ENCODE assay signal across 24 cellular contexts in genomic region chr14:60301685-60302084, GRCh38. TPM values are rescaled to one million over a fixed set of nuclear protein-coding genes. Genes with fewer than 3 reads are reported as not detected.
DNase-seq lines count a peak whose midpoint lies in the region; ATAC-seq, FAIRE-seq and TF ChIP-seq lines count a peak whose summit lies in the region.
"Had no signal": no experiment of that assay in that cellular context is flagged by ENCODE, and none has a peak within 500 bp of the region (broad histone marks: within the 10 kb centered on the region; RNA-seq: fewer than 3 reads in every experiment).

No MANE protein-coding gene starts in this region.

- H3K36me3 ChIP-seq in heart right ventricle (peaks cover 0 to 9% (median 0%) of the 10 kb centered on the region in 9 donors), right atrium auricular region (no peaks in the 10 kb centered on the region), H1 (ENCODE audit: control insufficient read depth in 2 of 4, insufficient read depth in 4 of 4, low read length in 3 of 4) (peaks cover 0 to 2% (median 0%) of the 10 kb centered on the region in 4 experiments; a peak in 1 of 8 replicates)
- H3K36me3 ChIP-seq: HAP-1, MG63 had no signal

- H3K4me1 ChIP-seq in heart right ventricle = peaks cover 0 to 46% (median 33%) of the 10 kb centered on the region in 9 donors
- H3K4me1 ChIP-seq in right atrium auricular region = peaks cover 0 to 30% of the 10 kb centered on the region in 2 donors
- peaks cover 6 to 11% (median 10%) of the 10 kb centered on the region in 4 experiments for H3K4me1 ChIP-seq in H1 (replicated peaks in 1 of 4; ENCODE audit: control insufficient read depth in 3 of 4, insufficient read depth in 4 of 4, low read length in 3 of 4)
- H3K4me1 ChIP-seq: A549, HAP-1 had no signal

- H2BK15ac ChIP-seq in H1 (ENCODE audit: low read length) = no peak overlapping the region

- H3K79me2 ChIP-seq in H1 (ENCODE audit: control insufficient read depth in 1 of 2, insufficient read depth in 2 of 2, low read length in 2 of 2) = no peaks in the 10 kb centered on the region

- peaks cover 3 to 5% of the 10 kb centered on the region in 2 donors for H3K9me3 Mint-ChIP-seq in stimulated activated naive B cell treated with anti-CD40 and anti-IgM and Interleukin-4, amounts not matched to agents 10 μg/mL and 1 μg/mL and 100 μg/mL, for 72 hours

- H3K4me1 Mint-ChIP-seq in stimulated activated naive B cell treated with anti-CD40 and anti-IgM and Interleukin-4, amounts not matched to agents 10 μg/mL and 1 μg/mL and 100 μg/mL, for 72 hours = peaks cover 6 to 16% of the 10 kb centered on the region in 2 donors
- H3K4me1 Mint-ChIP-seq: CD14-positive monocyte had no signal

- TF ChIP-seq CTCF in heart right ventricle (IDR thresholded peaks at IDR 0.05) = no peak
- TF ChIP-seq CTCF in right atrium auricular region (IDR thresholded peaks at IDR 0.05) = no peak
- TF ChIP-seq CTCF in H1 (IDR thresholded peaks at IDR 0.05; ENCODE audit: control extremely low read depth in 1 of 3, insufficient read depth in 1 of 3, low read depth in 1 of 3, low read length in 3 of 3) = no peak

- intact Hi-C loops in heart right ventricle (cut with DNase I) = no loop called here

- H3K56ac ChIP-seq in H1 (replicated peaks; ENCODE audit: insufficient read length, low read depth, low read length) = no peak overlapping the region

- no peaks in the 10 kb centered on the region for H3K23me2 ChIP-seq in H1 (ENCODE audit: low read depth, low read length)

- H3K18ac ChIP-seq in H1 (ENCODE audit: extremely low read depth, low read length) = no peak overlapping the region

- no peak overlapping the region for H2BK120ac ChIP-seq in H1 (replicated peaks; ENCODE audit: low read depth, low read length)

- CTCF ChIA-PET in H1 (lab: Charles Lee; ENCODE audit: partially characterized antibody) = interaction anchor here (3.0 to 3.1 kb wide), 3 partner anchors 26 to 36 kb away, joined by 7 to 12 read pairs (median 9); no protein-coding TSS in a partner anchor

- TF ChIP-seq POLR2A in H1 (IDR thresholded peaks at IDR 0.05; ENCODE audit: control extremely low read depth in 1 of 2, low read depth in 2 of 2, low read length in 2 of 2) = no peak

- no peak overlapping the region for H4K8ac ChIP-seq in H1 (ENCODE audit: extremely low read depth, insufficient read depth, low read length)

- H3K4me3 ChIP-seq in heart right ventricle (no peak overlapping the region), right atrium auricular region (no peak overlapping the region), H1 (ENCODE audit: extremely low read depth in 1 of 4, insufficient read depth in 2 of 4, low read depth in 3 of 4, low read length in 4 of 4) (no peak overlapping the region)
- H3K4me3 ChIP-seq: A549, HAP-1, K562, MG63, SK-N-MC had no signal

- H2AFZ ChIP-seq in H1 (ENCODE audit: low read length) = no peak overlapping the region

- H3K9ac ChIP-seq in H1 (replicated peaks in 1 of 4; ENCODE audit: extremely low read depth in 1 of 4, low read depth in 3 of 4, low read length in 3 of 4) = no peak overlapping the region

- peak overlapping the region in 1 of 10 donors; percentile 68 for H3K27ac ChIP-seq in heart right ventricle
- peak overlapping the region in 1 of 2 donors; percentile 15 for H3K27ac ChIP-seq in right atrium auricular region
- no peak overlapping the region for H3K27ac ChIP-seq in H1 (ENCODE audit: low read depth, low read length)
- H3K27ac ChIP-seq: A549, SK-N-MC had no signal

- no peak overlapping the region for H2BK20ac ChIP-seq in H1 (ENCODE audit: low read length)

- no peak for DNase-seq in heart right ventricle
- DNase-seq in right atrium auricular region (ENCODE audit: low spot score) = no peak
- DNase-seq in HTR-8/SVneo (ENCODE audit: insufficient read length, low spot score) = no peak
- no peak for DNase-seq in H1 (ENCODE audit: low read depth in 1 of 2, low spot score in 2 of 2)
- no peak for DNase-seq in stimulated activated naive B cell treated with anti-CD40 and anti-IgM and Interleukin-4, amounts not matched to agents 10 μg/mL and 1 μg/mL and 100 μg/mL, for 72 hours
- DNase-seq in NCI-H524 treated with DMSO at 0.1 percent for 48 hours (lab: John Stamatoyannopoulos, UW) = no peak
- DNase-seq in NCI-H2196 treated with DMSO at 0.1 percent for 48 hours (lab: John Stamatoyannopoulos, UW; ENCODE audit: unreplicated experiment) = no peak
- DNase-seq: DMS53, GDM1, MG63, NCI-H1417 treated with DMSO at 0.1 percent for 48 hours, NCI-H187, NCI-H2107, NCI-H526 had no signal

- TF ChIP-seq EP300 in H1 (IDR thresholded peaks at IDR 0.05; ENCODE audit: borderline replicate concordance in 1 of 2, low read depth in 2 of 2, low read length in 2 of 2) = no peak

- no peak overlapping the region for H4K91ac ChIP-seq in H1 (replicated peaks; ENCODE audit: insufficient read length, low read length)

- no peak overlapping the region for H2BK5ac ChIP-seq in H1 (ENCODE audit: low read depth, low read length)

- H3K4me3 Mint-ChIP-seq in stimulated activated naive B cell treated with anti-CD40 and anti-IgM and Interleukin-4, amounts not matched to agents 10 μg/mL and 1 μg/mL and 100 μg/mL, for 72 hours = no peak overlapping the region
- H3K4me3 Mint-ChIP-seq: B cell, CD14-positive monocyte had no signal

- H4K20me1 ChIP-seq in H1 (replicated peaks in 1 of 2; ENCODE audit: control insufficient read depth in 1 of 2, insufficient read depth in 2 of 2, low read length in 2 of 2) = no peaks in the 10 kb centered on the region

- no peaks in the 10 kb centered on the region for H3K27me3 ChIP-seq in heart right ventricle
- H3K27me3 ChIP-seq in right atrium auricular region = no peaks in the 10 kb centered on the region
- H3K27me3 ChIP-seq in H1 (replicated peaks in 1 of 4; ENCODE audit: control insufficient read depth in 3 of 4, extremely low read depth in 1 of 4, insufficient read depth in 3 of 4, low read length in 3 of 4) = no peaks in the 10 kb centered on the region
- H3K27me3 ChIP-seq: MG63 had no signal

- H3K4ac ChIP-seq in H1 (replicated peaks; ENCODE audit: insufficient read length, low read depth, low read length) = no peak overlapping the region

- no peak overlapping the region for H3K4me2 ChIP-seq in H1 (ENCODE audit: insufficient read depth in 1 of 2, low read depth in 2 of 2, low read length in 2 of 2)
- H3K4me2 ChIP-seq: A549 had no signal

- peak overlapping the region; percentile 11 for H3K27ac Mint-ChIP-seq in stimulated activated naive B cell treated with anti-CD40 and anti-IgM and Interleukin-4, amounts not matched to agents 10 μg/mL and 1 μg/mL and 100 μg/mL, for 72 hours
- H3K27ac Mint-ChIP-seq: B cell, CD14-positive monocyte had no signal

- H2BK12ac ChIP-seq in H1 (ENCODE audit: low read depth, low read length) = no peak overlapping the region

- FAIRE-seq in HTR-8/SVneo (lab: Jason Lieb, UNC) (peak; percentile 96), H1 (lab: Jason Lieb, UNC) (peak; percentile 52)
- FAIRE-seq: A549, D721Med, HepG2, K562, RCC 7860 had no signal

- 41 to 50% methylated on average over 5 of the region's 5 CpGs for WGBS in heart right ventricle, 2 donors
- WGBS in H1 (ENCODE audit: extremely low coverage in 1 of 2, insufficient coverage in 1 of 2, insufficient read length in 1 of 2, insufficient replicate concordance in 2 of 2, low coverage in 1 of 2, low lambda C conversion rate in 2 of 2, missing lambda C conversion rate in 1 of 2), 2 experiments = 83% methylated on average over 5 of the region's 5 CpGs; no CpG with 5 or more reads in 1 of the 2 experiments

- H3K27me3 Mint-ChIP-seq in stimulated activated naive B cell treated with anti-CD40 and anti-IgM and Interleukin-4, amounts not matched to agents 10 μg/mL and 1 μg/mL and 100 μg/mL, for 72 hours = no peaks in the 10 kb centered on the region
- H3K27me3 Mint-ChIP-seq: B cell had no signal

- POLR2A ChIA-PET in H1 (lab: Charles Lee; ENCODE audit: partially characterized antibody) = interaction anchor here (0.8 to 1.0 kb wide), 2 partner anchors 8 to 16 kb away, joined by 3 to 4 read pairs; no protein-coding TSS in a partner anchor

- H3K79me1 ChIP-seq in H1 (ENCODE audit: low read depth, low read length) = no peaks in the 10 kb centered on the region

- ATAC-seq in heart right ventricle (peak in 5 of 8 donors; percentile 15 to 53 (median 26)), GM18511 (IDR thresholded peaks at IDR 0.05; ENCODE audit: unreplicated experiment) (no peak)
- ATAC-seq in stimulated activated naive B cell treated with anti-CD40 and anti-IgM and Interleukin-4, amounts not matched to agents 10 μg/mL and 1 μg/mL and 100 μg/mL, for 72 hours (replicated peaks) = no peak
- ATAC-seq: A549, HepG2, K562 had no signal

- H4K5ac ChIP-seq in H1 (ENCODE audit: insufficient read length, low read depth, low read length) = no peak overlapping the region

- H3K9me3 ChIP-seq in heart right ventricle (peaks cover 0 to 4% (median 0%) of the 10 kb centered on the region in 11 donors), right atrium auricular region (no peaks in the 10 kb centered on the region), H1 (ENCODE audit: insufficient read depth in 2 of 2, low read depth in 1 of 2, low read length in 1 of 2) (no peaks in the 10 kb centered on the region)
- H3K9me3 ChIP-seq: A549, HAP-1, MG63 had no signal

- no peak overlapping the region for H3K14ac ChIP-seq in H1 (ENCODE audit: insufficient read length)

- TF ChIP-seq RAD21 in H1 (IDR thresholded peaks at IDR 0.05 in 1 of 2, conservative IDR thresholded peaks at IDR 0.05 in 1 of 2; ENCODE audit: low read depth in 2 of 2, low read length in 2 of 2) = no peak

- H2AK5ac ChIP-seq in H1 (ENCODE audit: low read depth, low read length) = no peak overlapping the region

- H3K36me3 Mint-ChIP-seq in stimulated activated naive B cell treated with anti-CD40 and anti-IgM and Interleukin-4, amounts not matched to agents 10 μg/mL and 1 μg/mL and 100 μg/mL, for 72 hours = peaks cover 15 to 18% of the 10 kb centered on the region in 2 donors

- H3K23ac ChIP-seq in H1 (ENCODE audit: insufficient read length) = no peak overlapping the region

TF ChIP-seq in H1, 55 proteins besides CTCF, POLR2A, EP300 and RAD21 (continues in another document):
- TF ChIP-seq BACH1 (IDR thresholded peaks at IDR 0.05; ENCODE audit: low read length) = no peak
- TF ChIP-seq SIRT6 (IDR thresholded peaks at IDR 0.05; ENCODE audit: low read length) = no peak

RNA-seq across cellular contexts. Expression of gene PPM1A, which starts 52.7 kb away (rescaled TPM):
- 100 to 1,000 TPM in 5 of 10 donors, 10 to 100 TPM in 5; 79.9 to 122 (median 101) TPM for total RNA-seq in heart right ventricle
- 10 to 100 TPM; 27.0 to 29.0 TPM for polyA plus RNA-seq in heart right ventricle
- 10 to 100 TPM; 37.0 to 42.4 TPM for total RNA-seq in right atrium auricular region
- 45.2 and 51.2 TPM in 2 replicates for total RNA-seq in H1 (2021; fragmentation: NEBNext Ultra II Directional; extraction: Animal tissue kit (Norgen Biotek cat#: 25700))
- polyA plus RNA-seq in H1 (2011; rRNA removed) = 6.6 and 14.0 TPM in 2 replicates
- polyA plus RNA-seq in H1 (2011; cell fraction: cytosol; rRNA removed) = 14.5 TPM
- 8.7 TPM for polyA plus RNA-seq in H1 (2011; cell fraction: nucleus; rRNA removed)
- polyA plus RNA-seq in H1 (2012, experiment 1 of 2) = 26.6 to 38.7 TPM (median 31.2 TPM) in 4 replicates
- polyA plus RNA-seq in H1 (2012, experiment 2 of 2) = 7.8 TPM
- polyA plus RNA-seq in H1 (2013, experiment 1 of 2) = 26.5 TPM
- 28.0 TPM for polyA plus RNA-seq in H1 (2013, experiment 2 of 2)
- polyA minus RNA-seq in H1 (2011; rRNA and poly(A)+ RNA removed) = 54.8 and 71.9 TPM in 2 replicates
- 20.6 TPM for polyA minus RNA-seq in H1 (2011; cell fraction: cytosol; rRNA and poly(A)+ RNA removed)
- polyA minus RNA-seq in H1 (2011; cell fraction: nucleus; rRNA and poly(A)+ RNA removed) = 26.6 TPM

Comparison
In these comparisons a context has a peak if more than half of its experiments do, and no peak if none do; other contexts are left out.
1. ATAC-seq: peak in heart right ventricle (5 of 8); none in stimulated activated naive B cell treated with anti-CD40 and anti-IgM and Interleukin-4, amounts not matched to agents 10 μg/mL and 1 μg/mL and 100 μg/mL, for 72 hours (0 of 2) and GM18511 (single experiment).